Comparison of ENCODE assay signal across 1 cellular context in the genomic region with DNA sequence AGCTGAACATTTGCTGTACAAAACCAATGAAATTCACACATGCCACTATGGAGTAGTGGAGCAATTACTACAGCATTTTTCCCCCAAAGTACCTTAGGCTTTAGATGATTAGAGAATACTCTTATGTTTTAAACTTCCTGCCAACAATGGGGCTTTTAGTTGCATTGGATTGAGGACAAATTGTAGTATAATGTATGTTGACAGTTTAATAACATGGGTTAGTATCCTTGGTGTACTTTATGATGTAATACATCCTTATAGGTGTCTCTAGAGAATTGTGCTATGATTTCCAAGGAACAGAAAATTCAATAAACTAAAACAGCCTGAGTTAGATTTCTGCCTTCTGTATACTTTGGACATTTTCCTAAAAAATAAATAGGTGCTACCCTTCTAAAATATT.
A peak's percentile ranks its signal among the peaks of the same experiment; 100 is the strongest.
TF ChIP-seq lines count a peak whose summit lies in the region.

No MANE protein-coding gene starts in this region.

TF ChIP-seq in HEK293, 187 proteins besides CTCF, POLR2A, EP300 and RAD21 (continued from another document and continues in another):
- TF ChIP-seq ZBTB48 (tag by site-specific recombination; IDR thresholded peaks at IDR 0.05) (no peak), ZNF366 (tag by site-specific recombination; conservative IDR thresholded peaks at IDR 0.05) (peak; percentile 95), GLIS1 (tag by site-specific recombination; IDR thresholded peaks at IDR 0.05) (peak; percentile 69), ZNF324 (tag by site-specific recombination; IDR thresholded peaks at IDR 0.05) (peak; percentile 42; the same call in 1 of the 2 replicates), KLF10 (tag by site-specific recombination; IDR thresholded peaks at IDR 0.05) (peak; percentile 85), ZFP41 (tag by site-specific recombination; IDR thresholded peaks at IDR 0.05; ENCODE audit: borderline replicate concordance) (no peak), TRIM28 (IDR thresholded peaks at IDR 0.05; ENCODE audit: borderline replicate concordance, low read length) (no peak), EGR2 (tag by site-specific recombination; IDR thresholded peaks at IDR 0.05; ENCODE audit: low read depth) (no peak), ZFHX2 (tag by site-specific recombination; conservative IDR thresholded peaks at IDR 0.05) (no peak), TCF7L2 (IDR thresholded peaks at IDR 0.05; ENCODE audit: borderline replicate concordance, low read depth, low read length) (no peak), IKZF3 (tag by site-specific recombination; IDR thresholded peaks at IDR 0.05) (peak; percentile 95), ZSCAN30 (tag by site-specific recombination; IDR thresholded peaks at IDR 0.05) (peak; percentile 93; the same call in 1 of the 2 replicates), ZBTB21 (tag by site-specific recombination; IDR thresholded peaks at IDR 0.05) (0 out of 2 replicates have a peak, but pooled peaks have one; percentile 26), ZNF48 (tag by site-specific recombination; IDR thresholded peaks at IDR 0.05) (no peak), SP7 (tag by site-specific recombination; IDR thresholded peaks at IDR 0.05) (peak; percentile 98), ZNF423 (tag by site-specific recombination; IDR thresholded peaks at IDR 0.05) (peak; percentile 48; the same call in 1 of the 2 replicates), ZXDB (tag by site-specific recombination; IDR thresholded peaks at IDR 0.05) (peak; percentile 89), ZNF391 (tag by site-specific recombination; IDR thresholded peaks at IDR 0.05; ENCODE audit: borderline replicate concordance, low read depth) (peak; percentile 91; the same call in 1 of the 2 replicates), ZNF561 (tag by site-specific recombination; IDR thresholded peaks at IDR 0.05; ENCODE audit: borderline replicate concordance) (peak; percentile 91), MYNN (tag by site-specific recombination; IDR thresholded peaks at IDR 0.05; ENCODE audit: borderline replicate concordance) (peak; percentile 94), ZNF426 (tag by site-specific recombination; IDR thresholded peaks at IDR 0.05) (no peak), ZNF311 (tag by site-specific recombination; IDR thresholded peaks at IDR 0.05; ENCODE audit: borderline replicate concordance) (no peak), ZNF664 (tag by site-specific recombination; IDR thresholded peaks at IDR 0.05) (peak; percentile 73), ZBTB7A (tag by site-specific recombination; IDR thresholded peaks at IDR 0.05; ENCODE audit: low read depth) (no peak), ZNF140 (tag by site-specific recombination; IDR thresholded peaks at IDR 0.05) (no peak), HOXC10 (CRISPR knock-in tag; IDR thresholded peaks at IDR 0.05) (no peak), MEIS1 (CRISPR knock-in tag; IDR thresholded peaks at IDR 0.05; ENCODE audit: borderline replicate concordance) (no peak), ZNF707 (tag by site-specific recombination; IDR thresholded peaks at IDR 0.05) (no peak), ZBTB1 (tag by site-specific recombination; IDR thresholded peaks at IDR 0.05) (peak; percentile 95), KLF9 (tag by site-specific recombination; IDR thresholded peaks at IDR 0.05; ENCODE audit: low read depth) (no peak), ZNF394 (tag by site-specific recombination; IDR thresholded peaks at IDR 0.05; ENCODE audit: borderline replicate concordance) (peak; percentile 61; the same call in 1 of the 2 replicates), ZNF114 (tag by site-specific recombination; IDR thresholded peaks at IDR 0.05) (no peak)
- TF ChIP-seq, protein P1, sequence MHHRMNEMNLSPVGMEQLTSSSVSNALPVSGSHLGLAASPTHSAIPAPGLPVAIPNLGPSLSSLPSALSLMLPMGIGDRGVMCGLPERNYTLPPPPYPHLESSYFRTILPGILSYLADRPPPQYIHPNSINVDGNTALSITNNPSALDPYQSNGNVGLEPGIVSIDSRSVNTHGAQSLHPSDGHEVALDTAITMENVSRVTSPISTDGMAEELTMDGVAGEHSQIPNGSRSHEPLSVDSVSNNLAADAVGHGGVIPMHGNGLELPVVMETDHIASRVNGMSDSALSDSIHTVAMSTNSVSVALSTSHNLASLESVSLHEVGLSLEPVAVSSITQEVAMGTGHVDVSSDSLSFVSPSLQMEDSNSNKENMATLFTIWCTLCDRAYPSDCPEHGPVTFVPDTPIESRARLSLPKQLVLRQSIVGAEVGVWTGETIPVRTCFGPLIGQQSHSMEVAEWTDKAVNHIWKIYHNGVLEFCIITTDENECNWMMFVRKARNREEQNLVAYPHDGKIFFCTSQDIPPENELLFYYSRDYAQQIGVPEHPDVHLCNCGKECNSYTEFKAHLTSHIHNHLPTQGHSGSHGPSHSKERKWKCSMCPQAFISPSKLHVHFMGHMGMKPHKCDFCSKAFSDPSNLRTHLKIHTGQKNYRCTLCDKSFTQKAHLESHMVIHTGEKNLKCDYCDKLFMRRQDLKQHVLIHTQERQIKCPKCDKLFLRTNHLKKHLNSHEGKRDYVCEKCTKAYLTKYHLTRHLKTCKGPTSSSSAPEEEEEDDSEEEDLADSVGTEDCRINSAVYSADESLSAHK (tag by site-specific recombination; IDR thresholded peaks at IDR 0.05) = peak; percentile 95
- TF ChIP-seq, protein P2, sequence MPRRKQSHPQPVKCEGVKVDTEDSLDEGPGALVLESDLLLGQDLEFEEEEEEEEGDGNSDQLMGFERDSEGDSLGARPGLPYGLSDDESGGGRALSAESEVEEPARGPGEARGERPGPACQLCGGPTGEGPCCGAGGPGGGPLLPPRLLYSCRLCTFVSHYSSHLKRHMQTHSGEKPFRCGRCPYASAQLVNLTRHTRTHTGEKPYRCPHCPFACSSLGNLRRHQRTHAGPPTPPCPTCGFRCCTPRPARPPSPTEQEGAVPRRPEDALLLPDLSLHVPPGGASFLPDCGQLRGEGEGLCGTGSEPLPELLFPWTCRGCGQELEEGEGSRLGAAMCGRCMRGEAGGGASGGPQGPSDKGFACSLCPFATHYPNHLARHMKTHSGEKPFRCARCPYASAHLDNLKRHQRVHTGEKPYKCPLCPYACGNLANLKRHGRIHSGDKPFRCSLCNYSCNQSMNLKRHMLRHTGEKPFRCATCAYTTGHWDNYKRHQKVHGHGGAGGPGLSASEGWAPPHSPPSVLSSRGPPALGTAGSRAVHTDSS (tag by site-specific recombination; IDR thresholded peaks at IDR 0.05) = peak; percentile 69
- TF ChIP-seq, protein P3, sequence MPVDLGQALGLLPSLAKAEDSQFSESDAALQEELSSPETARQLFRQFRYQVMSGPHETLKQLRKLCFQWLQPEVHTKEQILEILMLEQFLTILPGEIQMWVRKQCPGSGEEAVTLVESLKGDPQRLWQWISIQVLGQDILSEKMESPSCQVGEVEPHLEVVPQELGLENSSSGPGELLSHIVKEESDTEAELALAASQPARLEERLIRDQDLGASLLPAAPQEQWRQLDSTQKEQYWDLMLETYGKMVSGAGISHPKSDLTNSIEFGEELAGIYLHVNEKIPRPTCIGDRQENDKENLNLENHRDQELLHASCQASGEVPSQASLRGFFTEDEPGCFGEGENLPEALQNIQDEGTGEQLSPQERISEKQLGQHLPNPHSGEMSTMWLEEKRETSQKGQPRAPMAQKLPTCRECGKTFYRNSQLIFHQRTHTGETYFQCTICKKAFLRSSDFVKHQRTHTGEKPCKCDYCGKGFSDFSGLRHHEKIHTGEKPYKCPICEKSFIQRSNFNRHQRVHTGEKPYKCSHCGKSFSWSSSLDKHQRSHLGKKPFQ (tag by site-specific recombination; IDR thresholded peaks at IDR 0.05) = peak; percentile 79
- TF ChIP-seq, protein P4, sequence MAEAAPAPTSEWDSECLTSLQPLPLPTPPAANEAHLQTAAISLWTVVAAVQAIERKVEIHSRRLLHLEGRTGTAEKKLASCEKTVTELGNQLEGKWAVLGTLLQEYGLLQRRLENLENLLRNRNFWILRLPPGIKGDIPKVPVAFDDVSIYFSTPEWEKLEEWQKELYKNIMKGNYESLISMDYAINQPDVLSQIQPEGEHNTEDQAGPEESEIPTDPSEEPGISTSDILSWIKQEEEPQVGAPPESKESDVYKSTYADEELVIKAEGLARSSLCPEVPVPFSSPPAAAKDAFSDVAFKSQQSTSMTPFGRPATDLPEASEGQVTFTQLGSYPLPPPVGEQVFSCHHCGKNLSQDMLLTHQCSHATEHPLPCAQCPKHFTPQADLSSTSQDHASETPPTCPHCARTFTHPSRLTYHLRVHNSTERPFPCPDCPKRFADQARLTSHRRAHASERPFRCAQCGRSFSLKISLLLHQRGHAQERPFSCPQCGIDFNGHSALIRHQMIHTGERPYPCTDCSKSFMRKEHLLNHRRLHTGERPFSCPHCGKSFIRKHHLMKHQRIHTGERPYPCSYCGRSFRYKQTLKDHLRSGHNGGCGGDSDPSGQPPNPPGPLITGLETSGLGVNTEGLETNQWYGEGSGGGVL (tag by site-specific recombination; IDR thresholded peaks at IDR 0.05) = peak; percentile 48
- TF ChIP-seq, protein P5, sequence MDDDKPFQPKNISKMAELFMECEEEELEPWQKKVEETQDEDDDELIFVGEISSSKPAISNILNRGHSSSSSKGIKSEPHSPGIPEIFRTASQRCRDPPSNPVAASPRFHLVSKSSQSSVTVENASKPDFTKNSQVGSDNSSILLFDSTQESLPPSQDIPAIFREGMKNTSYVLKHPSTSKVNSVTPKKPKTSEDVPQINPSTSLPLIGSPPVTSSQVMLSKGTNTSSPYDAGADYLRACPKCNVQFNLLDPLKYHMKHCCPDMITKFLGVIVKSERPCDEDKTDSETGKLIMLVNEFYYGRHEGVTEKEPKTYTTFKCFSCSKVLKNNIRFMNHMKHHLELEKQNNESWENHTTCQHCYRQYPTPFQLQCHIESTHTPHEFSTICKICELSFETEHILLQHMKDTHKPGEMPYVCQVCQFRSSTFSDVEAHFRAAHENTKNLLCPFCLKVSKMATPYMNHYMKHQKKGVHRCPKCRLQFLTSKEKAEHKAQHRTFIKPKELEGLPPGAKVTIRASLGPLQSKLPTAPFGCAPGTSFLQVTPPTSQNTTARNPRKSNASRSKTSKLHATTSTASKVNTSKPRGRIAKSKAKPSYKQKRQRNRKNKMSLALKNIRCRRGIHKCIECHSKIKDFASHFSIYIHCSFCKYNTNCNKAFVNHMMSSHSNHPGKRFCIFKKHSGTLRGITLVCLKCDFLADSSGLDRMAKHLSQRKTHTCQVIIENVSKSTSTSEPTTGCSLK (tag by site-specific recombination; IDR thresholded peaks at IDR 0.05) = no peak
- TF ChIP-seq, protein P6, sequence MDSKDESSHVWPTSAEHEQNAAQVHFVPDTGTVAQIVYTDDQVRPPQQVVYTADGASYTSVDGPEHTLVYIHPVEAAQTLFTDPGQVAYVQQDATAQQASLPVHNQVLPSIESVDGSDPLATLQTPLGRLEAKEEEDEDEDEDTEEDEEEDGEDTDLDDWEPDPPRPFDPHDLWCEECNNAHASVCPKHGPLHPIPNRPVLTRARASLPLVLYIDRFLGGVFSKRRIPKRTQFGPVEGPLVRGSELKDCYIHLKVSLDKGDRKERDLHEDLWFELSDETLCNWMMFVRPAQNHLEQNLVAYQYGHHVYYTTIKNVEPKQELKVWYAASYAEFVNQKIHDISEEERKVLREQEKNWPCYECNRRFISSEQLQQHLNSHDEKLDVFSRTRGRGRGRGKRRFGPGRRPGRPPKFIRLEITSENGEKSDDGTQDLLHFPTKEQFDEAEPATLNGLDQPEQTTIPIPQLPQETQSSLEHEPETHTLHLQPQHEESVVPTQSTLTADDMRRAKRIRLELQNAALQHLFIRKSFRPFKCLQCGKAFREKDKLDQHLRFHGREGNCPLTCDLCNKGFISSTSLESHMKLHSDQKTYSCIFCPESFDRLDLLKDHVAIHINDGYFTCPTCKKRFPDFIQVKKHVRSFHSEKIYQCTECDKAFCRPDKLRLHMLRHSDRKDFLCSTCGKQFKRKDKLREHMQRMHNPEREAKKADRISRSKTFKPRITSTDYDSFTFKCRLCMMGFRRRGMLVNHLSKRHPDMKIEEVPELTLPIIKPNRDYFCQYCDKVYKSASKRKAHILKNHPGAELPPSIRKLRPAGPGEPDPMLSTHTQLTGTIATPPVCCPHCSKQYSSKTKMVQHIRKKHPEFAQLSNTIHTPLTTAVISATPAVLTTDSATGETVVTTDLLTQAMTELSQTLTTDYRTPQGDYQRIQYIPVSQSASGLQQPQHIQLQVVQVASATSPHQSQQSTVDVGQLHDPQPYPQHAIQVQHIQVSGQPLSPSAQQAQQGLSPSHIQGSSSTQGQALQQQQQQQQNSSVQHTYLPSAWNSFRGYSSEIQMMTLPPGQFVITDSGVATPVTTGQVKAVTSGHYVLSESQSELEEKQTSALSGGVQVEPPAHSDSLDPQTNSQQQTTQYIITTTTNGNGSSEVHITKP (tag by site-specific recombination; IDR thresholded peaks at IDR 0.05) = peak; percentile 41; the same call in 1 of the 2 replicates
- TF ChIP-seq, protein P7, sequence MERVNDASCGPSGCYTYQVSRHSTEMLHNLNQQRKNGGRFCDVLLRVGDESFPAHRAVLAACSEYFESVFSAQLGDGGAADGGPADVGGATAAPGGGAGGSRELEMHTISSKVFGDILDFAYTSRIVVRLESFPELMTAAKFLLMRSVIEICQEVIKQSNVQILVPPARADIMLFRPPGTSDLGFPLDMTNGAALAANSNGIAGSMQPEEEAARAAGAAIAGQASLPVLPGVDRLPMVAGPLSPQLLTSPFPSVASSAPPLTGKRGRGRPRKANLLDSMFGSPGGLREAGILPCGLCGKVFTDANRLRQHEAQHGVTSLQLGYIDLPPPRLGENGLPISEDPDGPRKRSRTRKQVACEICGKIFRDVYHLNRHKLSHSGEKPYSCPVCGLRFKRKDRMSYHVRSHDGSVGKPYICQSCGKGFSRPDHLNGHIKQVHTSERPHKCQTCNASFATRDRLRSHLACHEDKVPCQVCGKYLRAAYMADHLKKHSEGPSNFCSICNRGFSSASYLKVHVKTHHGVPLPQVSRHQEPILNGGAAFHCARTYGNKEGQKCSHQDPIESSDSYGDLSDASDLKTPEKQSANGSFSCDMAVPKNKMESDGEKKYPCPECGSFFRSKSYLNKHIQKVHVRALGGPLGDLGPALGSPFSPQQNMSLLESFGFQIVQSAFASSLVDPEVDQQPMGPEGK (tag by site-specific recombination; IDR thresholded peaks at IDR 0.05) = peak; percentile 49; the same call in 1 of the 2 replicates
- TF ChIP-seq, protein P8, sequence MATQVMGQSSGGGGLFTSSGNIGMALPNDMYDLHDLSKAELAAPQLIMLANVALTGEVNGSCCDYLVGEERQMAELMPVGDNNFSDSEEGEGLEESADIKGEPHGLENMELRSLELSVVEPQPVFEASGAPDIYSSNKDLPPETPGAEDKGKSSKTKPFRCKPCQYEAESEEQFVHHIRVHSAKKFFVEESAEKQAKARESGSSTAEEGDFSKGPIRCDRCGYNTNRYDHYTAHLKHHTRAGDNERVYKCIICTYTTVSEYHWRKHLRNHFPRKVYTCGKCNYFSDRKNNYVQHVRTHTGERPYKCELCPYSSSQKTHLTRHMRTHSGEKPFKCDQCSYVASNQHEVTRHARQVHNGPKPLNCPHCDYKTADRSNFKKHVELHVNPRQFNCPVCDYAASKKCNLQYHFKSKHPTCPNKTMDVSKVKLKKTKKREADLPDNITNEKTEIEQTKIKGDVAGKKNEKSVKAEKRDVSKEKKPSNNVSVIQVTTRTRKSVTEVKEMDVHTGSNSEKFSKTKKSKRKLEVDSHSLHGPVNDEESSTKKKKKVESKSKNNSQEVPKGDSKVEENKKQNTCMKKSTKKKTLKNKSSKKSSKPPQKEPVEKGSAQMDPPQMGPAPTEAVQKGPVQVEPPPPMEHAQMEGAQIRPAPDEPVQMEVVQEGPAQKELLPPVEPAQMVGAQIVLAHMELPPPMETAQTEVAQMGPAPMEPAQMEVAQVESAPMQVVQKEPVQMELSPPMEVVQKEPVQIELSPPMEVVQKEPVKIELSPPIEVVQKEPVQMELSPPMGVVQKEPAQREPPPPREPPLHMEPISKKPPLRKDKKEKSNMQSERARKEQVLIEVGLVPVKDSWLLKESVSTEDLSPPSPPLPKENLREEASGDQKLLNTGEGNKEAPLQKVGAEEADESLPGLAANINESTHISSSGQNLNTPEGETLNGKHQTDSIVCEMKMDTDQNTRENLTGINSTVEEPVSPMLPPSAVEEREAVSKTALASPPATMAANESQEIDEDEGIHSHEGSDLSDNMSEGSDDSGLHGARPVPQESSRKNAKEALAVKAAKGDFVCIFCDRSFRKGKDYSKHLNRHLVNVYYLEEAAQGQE (tag by site-specific recombination; IDR thresholded peaks at IDR 0.05) = no peak
